Comparison of ENCODE assay signal across 19 cellular contexts in genomic region chr20:49612127-49612738, GRCh38. TPM values are rescaled to one million over a fixed set of nuclear protein-coding genes. Genes with fewer than 3 reads are reported as not detected.
DNase-seq lines count a peak whose midpoint lies in the region; ATAC-seq, FAIRE-seq and TF ChIP-seq lines count a peak whose summit lies in the region.
"Had no signal": no experiment of that assay in that cellular context is flagged by ENCODE, and none has a peak within 500 bp of the region (broad histone marks: within the 10 kb centered on the region; RNA-seq: fewer than 3 reads in every experiment).

No MANE protein-coding gene starts in this region.

- no peak for TF ChIP-seq EP300 in HepG2 (IDR thresholded peaks at IDR 0.05; ENCODE audit: low read depth in 2 of 2, low read length in 2 of 2)
- TF ChIP-seq EP300 in HepG2 (CRISPR knock-in tag; IDR thresholded peaks at IDR 0.05; ENCODE audit: borderline replicate concordance), result no peak; the same call in 1 of the 2 replicates

- no peak overlapping the region for H3K27ac ChIP-seq in HepG2 (ENCODE audit: extremely low read length, insufficient read depth, low read length)
- H3K27ac ChIP-seq: ascending aorta, KMS-11 had no signal

- CTCF ChIA-PET in HepG2 (lab: Yijun Ruan, JAX; ENCODE audit: low intra/inter-chr PET ratio, low total read pairs), result interaction anchor here (1.5 to 6.4 kb wide), 4 partner anchors 69 to 277 kb away, joined by 4 to 282 read pairs (median 104); no protein-coding TSS in a partner anchor

- peak overlapping the region; percentile 42 for H3K4me2 ChIP-seq in HepG2 (ENCODE audit: low read depth, low read length)

- no peak for TF ChIP-seq RAD21 in HepG2 (CRISPR knock-in tag; IDR thresholded peaks at IDR 0.05)

- H3K9me3 ChIP-seq in HepG2 (ENCODE audit: low read length), result no peaks in the 10 kb centered on the region
- H3K9me3 ChIP-seq: ascending aorta had no signal

- WGBS in HepG2 (ENCODE audit: low lambda C conversion rate), result 43% methylated on average over 6 of the region's 6 CpGs

- DNase-seq in COLO829 (ENCODE audit: low spot score), result peak; percentile 85
- peak; percentile 28 for DNase-seq in cerebellum (ENCODE audit: low spot score)
- DNase-seq in HepG2 (ENCODE audit: low spot score), result peak; percentile 65
- DNase-seq in putamen (ENCODE audit: low spot score), result peak; percentile 93
- no peak for DNase-seq in NK-92 treated with Interleukin-12 subunit alpha and Interleukin-12 subunit beta, amount 100 ng/mL, for 24 hours (lab: John Stamatoyannopoulos, UW)
- no peak for DNase-seq in NCI-H82 treated with DMSO at 0.1 percent for 48 hours (lab: John Stamatoyannopoulos, UW; ENCODE audit: unreplicated experiment)
- DNase-seq in effector CD4-positive, alpha-beta T cell, result no peak
- DNase-seq: activated CD8-positive, alpha-beta T cell treated with anti-CD3 and anti-CD28 coated beads, Interleukin-2, amount 10 ng/mL, durations not matched to agents 7 days and 5 days; cortex of kidney; NCI-H1417; NCI-H446; OCI-M1; stimulated activated CD4-positive, alpha-beta T cell treated with anti-CD3 and anti-CD28 coated beads, Interleukin-15, amount 100 ng/mL, for 24 hours had no signal

- intact Hi-C loops in HepG2 (cut with micrococcal nuclease; ENCODE audit: unreplicated experiment), result no loop called here

- H3K4me1 ChIP-seq in HepG2 (ENCODE audit: insufficient read depth, low read length), result peaks cover 76% of the 10 kb centered on the region

- POLR2A ChIA-PET in HepG2 (lab: Yijun Ruan, JAX), result interaction anchor here (1.1 to 1.3 kb wide), 2 partner anchors 71 to 201 kb away, joined by 3 to 4 read pairs; partner anchors contain the start of gene SLC9A8

- no TSS peak for BruUV-seq in HepG2 (replicated peaks; lab: Mats Ljungman, UMichigan)

- peak; percentile 10; the same call in 1 of the 2 replicates for TF ChIP-seq CTCF in HepG2 (CRISPR knock-in tag; IDR thresholded peaks at IDR 0.05)

- FAIRE-seq in HepG2 (lab: Jason Lieb, UNC), result no peak
- FAIRE-seq: GM18507, GM19239 had no signal

- H2AFZ ChIP-seq in HepG2 (ENCODE audit: low read length), result no peak overlapping the region

- H3K9ac ChIP-seq in HepG2 (ENCODE audit: insufficient read depth, low read depth, low read length), result no peak overlapping the region
- H3K9ac ChIP-seq: KMS-11 had no signal

- H3K36me3 ChIP-seq in HepG2 (replicated peaks in 1 of 2; ENCODE audit: control insufficient read depth in 1 of 2, insufficient read depth in 2 of 2, low read length in 2 of 2), result no peaks in the 10 kb centered on the region
- H3K36me3 ChIP-seq: ascending aorta had no signal

- no peaks in the 10 kb centered on the region; a peak in 1 of 5 replicates for H3K27me3 ChIP-seq in HepG2 (ENCODE audit: control insufficient read depth in 1 of 2, insufficient read depth in 2 of 2, low read length in 2 of 2)
- H3K27me3 ChIP-seq: ascending aorta had no signal

- no peak for TF ChIP-seq POLR2A in HepG2 (IDR thresholded peaks at IDR 0.05; ENCODE audit: insufficient read depth in 1 of 2, low read depth in 2 of 2, low read length in 2 of 2)

- H4K20me1 ChIP-seq in HepG2 (ENCODE audit: insufficient read depth, low read length), result no peaks in the 10 kb centered on the region

- in situ Hi-C loops in HepG2 (cut with HindIII; ENCODE audit: extremely low pct_ligation_motif_present, low pct_unique_long_range_greater_than_20kb), result no loop called here

- ATAC-seq in HepG2 (no peak), GM18520 (IDR thresholded peaks at IDR 0.05; ENCODE audit: unreplicated experiment) (no peak)
- ATAC-seq: activated CD8-positive, alpha-beta T cell treated with anti-CD3 and anti-CD28 coated beads, Interleukin-2, amount 10 ng/mL, durations not matched to agents 7 days and 5 days; activated T-helper 17 cell treated with anti-CD3 and anti-CD28 coated beads, Interleukin-2, amount 50 U/mL, for 72 hours had no signal

- no peak overlapping the region for H3K4me3 ChIP-seq in HepG2 (replicated peaks in 1 of 3; ENCODE audit: insufficient read depth in 1 of 3, low read depth in 2 of 3, low read length in 3 of 3)
- H3K4me3 ChIP-seq: ascending aorta had no signal

- no peaks in the 10 kb centered on the region for H3K79me2 ChIP-seq in HepG2 (ENCODE audit: insufficient read depth, low read length)

TF ChIP-seq in HepG2, 621 proteins besides CTCF, POLR2A, EP300 and RAD21 (continues in another document):
- TF ChIP-seq ZNF710 (CRISPR knock-in tag; IDR thresholded peaks at IDR 0.05; ENCODE audit: borderline replicate concordance) (peak; percentile 78), SATB2 (CRISPR knock-in tag; IDR thresholded peaks at IDR 0.05) (0 out of 2 replicates have a peak, but pooled peaks have one; percentile 77), ZNF674 (CRISPR knock-in tag; IDR thresholded peaks at IDR 0.05; ENCODE audit: low read depth) (no peak), ZBTB7B (CRISPR knock-in tag; IDR thresholded peaks at IDR 0.05) (no peak), ARNT2 (CRISPR knock-in tag; IDR thresholded peaks at IDR 0.05; ENCODE audit: low read depth) (no peak), FOXC1 (CRISPR knock-in tag; IDR thresholded peaks at IDR 0.05; ENCODE audit: borderline replicate concordance) (0 out of 2 replicates have a peak, but pooled peaks have one; percentile 28), ZNF430 (CRISPR knock-in tag; IDR thresholded peaks at IDR 0.05) (no peak), ZNF275 (CRISPR knock-in tag; IDR thresholded peaks at IDR 0.05; ENCODE audit: borderline replicate concordance) (0 out of 2 replicates have a peak, but pooled peaks have one; percentile 49), BRCA1 (CRISPR knock-in tag; IDR thresholded peaks at IDR 0.05) (0 out of 2 replicates have a peak, but pooled peaks have one; percentile 58), ZNF354B (CRISPR knock-in tag; IDR thresholded peaks at IDR 0.05) (no peak), SOX5 (CRISPR knock-in tag; IDR thresholded peaks at IDR 0.05; ENCODE audit: borderline replicate concordance) (peak; percentile 73; the same call in 1 of the 2 replicates), TIGD3 (CRISPR knock-in tag; IDR thresholded peaks at IDR 0.05; ENCODE audit: borderline replicate concordance) (no peak)

RNA-seq across cellular contexts. Expression of gene PTGIS, which starts 44.3 kb away (rescaled TPM):
- total RNA-seq in cerebellum (9.7 TPM), HepG2 (2016; rRNA removed; fragmentation: Illumina TruSeq; extraction: Trizol) (not detected in 2 replicates)
- total RNA-seq in HepG2 (2016; cell fraction: cytosol; rRNA removed; fragmentation: Illumina TruSeq; extraction: Trizol; ENCODE audit: low read depth), result not detected in 2 replicates
- not detected in 2 replicates for total RNA-seq in HepG2 (2016; cell fraction: insoluble cytoplasmic fraction; rRNA removed; fragmentation: Illumina TruSeq; extraction: Trizol)
- not detected in 2 replicates for total RNA-seq in HepG2 (2016; cell fraction: membrane; rRNA removed; fragmentation: Illumina TruSeq; extraction: Trizol)
- total RNA-seq in HepG2 (2016; cell fraction: nucleus; rRNA removed; fragmentation: Illumina TruSeq; extraction: Trizol), result not detected in 2 replicates
- not detected in 2 replicates for polyA plus RNA-seq in HepG2 (2011; rRNA removed)
- not detected in 2 replicates for polyA plus RNA-seq in HepG2 (2011; cell fraction: cytosol; rRNA removed)
- polyA plus RNA-seq in HepG2 (2011; cell fraction: nucleus; rRNA removed), result not detected in 2 replicates
- polyA plus RNA-seq in HepG2 (2012), result not detected in 2 replicates
- not detected in 2 replicates for polyA plus RNA-seq in HepG2 (2016; cell fraction: cytosol; fragmentation: Illumina TruSeq; extraction: Trizol; ENCODE audit: low read depth)
- not detected in 2 replicates for polyA plus RNA-seq in HepG2 (2016; cell fraction: insoluble cytoplasmic fraction; fragmentation: Illumina TruSeq; extraction: Trizol; ENCODE audit: low read depth)
- not detected in 2 replicates for polyA plus RNA-seq in HepG2 (2016; cell fraction: membrane; fragmentation: Illumina TruSeq; extraction: Trizol; ENCODE audit: low read depth)
- polyA plus RNA-seq in HepG2 (2016; cell fraction: nucleus; fragmentation: Illumina TruSeq; extraction: Trizol; ENCODE audit: insufficient read depth, low read depth), result not detected in 2 replicates
- not detected in 2 replicates for polyA minus RNA-seq in HepG2 (2011; rRNA and poly(A)+ RNA removed; ENCODE audit: low replicate concordance)
- not detected in 2 replicates for polyA minus RNA-seq in HepG2 (2011; cell fraction: cytosol; rRNA and poly(A)+ RNA removed)
- polyA minus RNA-seq in HepG2 (2011; cell fraction: nucleus; rRNA and poly(A)+ RNA removed), result not detected in 2 replicates

Comparison
In these comparisons a context has a peak if more than half of its experiments do, and no peak if none do; other contexts are left out.
1. DNase-seq: peak in COLO829 (single experiment), cerebellum (single experiment), HepG2 (single experiment) and putamen (single experiment); none in NK-92 treated with Interleukin-12 subunit alpha and Interleukin-12 subunit beta, amount 100 ng/mL, for 24 hours (single experiment), NCI-H82 treated with DMSO at 0.1 percent for 48 hours (single experiment) and effector CD4-positive, alpha-beta T cell (single experiment).
2. RNA of gene PTGIS, which starts 44.3 kb away (total RNA-seq): 9.7 TPM in cerebellum (single experiment); not detected in HepG2; every median in the first group is over 10 times any median in the second.